15 cellular contexts compared by ENCODE assay signal in the genomic region with DNA sequence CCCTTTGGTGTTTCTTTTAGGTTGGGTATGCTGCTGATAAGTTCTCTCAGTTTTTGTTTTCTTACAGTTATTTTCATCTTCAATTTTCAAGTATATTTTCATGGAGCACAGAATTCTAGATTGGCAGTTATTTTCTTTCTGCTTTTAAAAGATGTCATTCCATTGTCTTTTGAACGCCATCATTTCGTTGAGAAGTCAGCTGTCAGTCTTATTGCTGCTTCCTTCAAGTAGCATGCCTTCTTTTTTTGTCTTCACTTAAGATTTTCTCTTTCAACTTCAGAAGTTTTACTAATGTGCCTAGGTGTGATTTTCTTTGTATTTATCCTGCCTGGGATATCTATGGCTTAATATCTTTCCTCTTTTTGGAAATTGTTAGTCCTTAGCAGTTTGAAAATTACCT.
DNase-seq lines count a peak whose midpoint lies in the region; ATAC-seq and TF ChIP-seq lines count a peak whose summit lies in the region.
"Had no signal": no experiment of that assay in that cellular context is flagged by ENCODE, and none has a peak within 500 bp of the region (broad histone marks: within the 10 kb centered on the region; RNA-seq: fewer than 3 reads in every experiment).

No MANE protein-coding gene starts in this region.

- ATAC-seq in HG02763 (IDR thresholded peaks at IDR 0.05; ENCODE audit: unreplicated experiment), result no peak
- ATAC-seq: activated naive CD8-positive, alpha-beta T cell treated with anti-CD3 and anti-CD28 coated beads, Interleukin-2, amount 50 U/mL, for 24 hours; effector memory CD8-positive, alpha-beta T cell; natural killer cell treated with Interleukin-12 subunit alpha and Interleukin-12 subunit beta and Interleukin-15 and Interleukin-18, amount 100 ng/mL, for 72 hours had no signal

- peak; percentile 2 for DNase-seq in NCI-H1694 treated with DMSO at 0.1 percent for 48 hours (lab: John Stamatoyannopoulos, UW)
- DNase-seq in NCI-H1694 (lab: John Stamatoyannopoulos, UW), result no peak
- peak; percentile 7 for DNase-seq in RPMI7951 (ENCODE audit: low read depth)
- DNase-seq in erythroblast (lab: John Stamatoyannopoulos, UW), result peak; percentile 61 to 62
- DNase-seq in renal cortical epithelial cell (ENCODE audit: low read depth), result peak; percentile 57
- no peak for DNase-seq in amniotic stem cell (lab: John Stamatoyannopoulos, UW)
- DNase-seq in H4 (ENCODE audit: low spot score), result no peak
- DNase-seq: activated naive CD8-positive, alpha-beta T cell treated with anti-CD3 and anti-CD28 coated beads, Interleukin-2, amount 50 U/mL, for 24 hours; DMS79; effector memory CD8-positive, alpha-beta T cell; immature natural killer cell; NCI-H446 treated with DMSO at 0.1 percent for 48 hours; SIG-M5 had no signal

- TF ChIP-seq POLR2A in erythroblast (IDR thresholded peaks at IDR 0.05; ENCODE audit: low read length), result no peak

Comparison
In these comparisons a context has a peak if more than half of its experiments do, and no peak if none do; other contexts are left out.
1. DNase-seq: peak in NCI-H1694 treated with DMSO at 0.1 percent for 48 hours (single experiment), RPMI7951 (single experiment), erythroblast (2 of 2) and renal cortical epithelial cell (single experiment); none in NCI-H1694 (single experiment), amniotic stem cell (single experiment) and H4 (single experiment).